In genomic region chr1:109273570-109274288, GRCh38 we compare ENCODE assay signal across 1 cellular context.
TF ChIP-seq lines count a peak whose summit lies in the region.

No MANE protein-coding gene starts in this region.

TF ChIP-seq in HCT116, 20 proteins besides CTCF, POLR2A, EP300 and RAD21 (continued from another document):
- no peak for TF ChIP-seq ATF3 (IDR thresholded peaks at IDR 0.05)
TF ChIP-seq in HCT116: peak in this region for 0.
